Comparison of ENCODE assay signal across 1 cellular context in genomic region chr14:88130057-88130432, GRCh38.
TF ChIP-seq lines count a peak whose summit lies in the region.

No MANE protein-coding gene starts in this region.

TF ChIP-seq in HepG2, 621 proteins besides CTCF, POLR2A, EP300 and RAD21 (continued from another document):
- no peak for TF ChIP-seq TFDP1 (CRISPR knock-in tag; IDR thresholded peaks at IDR 0.05; ENCODE audit: borderline replicate concordance)
